21 cellular contexts compared by ENCODE assay signal in genomic region chr9:92191801-92192200, GRCh38.
A peak's percentile ranks its signal among the peaks of the same experiment; 100 is the strongest.
DNase-seq lines count a peak whose midpoint lies in the region; ATAC-seq and TF ChIP-seq lines count a peak whose summit lies in the region.
"Had no signal": no experiment of that assay in that cellular context is flagged by ENCODE, and none has a peak within 500 bp of the region (broad histone marks: within the 10 kb centered on the region; RNA-seq: fewer than 3 reads in every experiment).

No MANE protein-coding gene starts in this region.

- H3K36me3 ChIP-seq in PC-3 (ENCODE audit: low read depth, low read length) = no peaks in the 10 kb centered on the region
- no peaks in the 10 kb centered on the region for H3K36me3 ChIP-seq in osteoblast (ENCODE audit: insufficient read depth, low read length)
- H3K36me3 ChIP-seq: suprapubic skin had no signal

- no peaks in the 10 kb centered on the region for H3K79me2 ChIP-seq in PC-3 (ENCODE audit: low read length)
- no peaks in the 10 kb centered on the region for H3K79me2 ChIP-seq in osteoblast (ENCODE audit: insufficient read depth, low read length)

- peak; percentile 38 for DNase-seq in A172 (ENCODE audit: low spot score)
- peak; percentile 70 for DNase-seq in ELF-1 (ENCODE audit: low read depth, low spot score)
- DNase-seq in PC-3 = peak; percentile 40
- DNase-seq in fibroblast of gingiva (ENCODE audit: low read depth) = peak; percentile 58
- DNase-seq in osteoblast (ENCODE audit: insufficient read length, low spot score, missing footprints) = no peak
- DNase-seq in CD4-positive, alpha-beta T cell = no peak
- DNase-seq in SHP77 (lab: John Stamatoyannopoulos, UW) = no peak
- DNase-seq: activated effector memory CD4-positive, alpha-beta T cell treated with Interleukin-2 at 50 U/mL for 16 hours; aorta; foreskin melanocyte; HCEC 1CT; NCI-H1417 treated with DMSO at 0.1 percent for 48 hours; NCI-H446; OCI-M1; retina; SW 1271 had no signal

- no peaks in the 10 kb centered on the region for H3K4me1 Mint-ChIP-seq in CD4-positive, alpha-beta T cell (ENCODE audit: low read depth)
- H3K4me1 Mint-ChIP-seq: IgD-negative memory B cell had no signal

- H2AFZ ChIP-seq in PC-3 (ENCODE audit: low read length) = no peak overlapping the region
- no peak overlapping the region for H2AFZ ChIP-seq in osteoblast (ENCODE audit: low read length)

- H3K9ac ChIP-seq in PC-3 (ENCODE audit: low read length) = no peak overlapping the region

- H3K4me2 ChIP-seq in PC-3 (ENCODE audit: low read length) (no peak overlapping the region), osteoblast (ENCODE audit: insufficient read depth, low read length) (no peak overlapping the region)

- H3K4me1 ChIP-seq in PC-3 (ENCODE audit: insufficient read depth, low read length) (no peaks in the 10 kb centered on the region), osteoblast (ENCODE audit: insufficient read depth, low read length) (peaks cover 2% of the 10 kb centered on the region)
- H3K4me1 ChIP-seq: suprapubic skin had no signal

- no peaks in the 10 kb centered on the region for H3K9me2 ChIP-seq in PC-3 (replicated peaks; ENCODE audit: low read length)

- H3K36me3 Mint-ChIP-seq in CD4-positive, alpha-beta T cell (ENCODE audit: low read depth) = no peaks in the 10 kb centered on the region
- H3K36me3 Mint-ChIP-seq: IgD-negative memory B cell had no signal

- CTCF ChIA-PET in PC-3 (lab: Charles Lee) = interaction anchor here (0.8 kb wide), 1 partner anchor 51 kb away, joined by 3 read pairs; no protein-coding TSS in a partner anchor
- CTCF ChIA-PET in CD4-positive, alpha-beta T cell (lab: Charles Lee) = no interaction called here

- no peak overlapping the region for H3K27ac ChIP-seq in PC-3 (ENCODE audit: low read length)
- H3K27ac ChIP-seq in osteoblast (ENCODE audit: low read depth, low read length) = no peak overlapping the region
- H3K27ac ChIP-seq in CD4-positive, alpha-beta T cell (ENCODE audit: low read depth, low read length) = no peak overlapping the region
- H3K27ac ChIP-seq: suprapubic skin had no signal

- H3F3A ChIP-seq in PC-3 (ENCODE audit: low read length, unreplicated experiment) = no peaks in the 10 kb centered on the region

- H3K4me3 Mint-ChIP-seq in CD4-positive, alpha-beta T cell = no peak overlapping the region
- H3K4me3 Mint-ChIP-seq: dendritic cell treated with granulocyte-macrophage colony-stimulating factor and Interleukin-4, amounts not matched to agents 40 ng/mL and 50 ng/mL, for 4 days; neural crest cell had no signal

- no peaks in the 10 kb centered on the region for H3K9me3 ChIP-seq in PC-3 (ENCODE audit: low read length)
- H3K9me3 ChIP-seq in osteoblast (ENCODE audit: low read depth, low read length) = no peaks in the 10 kb centered on the region
- H3K9me3 ChIP-seq in CD4-positive, alpha-beta T cell (ENCODE audit: control insufficient read depth, low read length) = no peaks in the 10 kb centered on the region
- H3K9me3 ChIP-seq: suprapubic skin had no signal

- intact Hi-C loops in PC-3 (cut with micrococcal nuclease) = no loop called here
- intact Hi-C loops in CD4-positive, alpha-beta T cell (cut with DNase I, micrococcal nuclease) = no loop called here

- H3K27ac Mint-ChIP-seq in CD4-positive, alpha-beta T cell = no peak overlapping the region
- H3K27ac Mint-ChIP-seq: dendritic cell treated with granulocyte-macrophage colony-stimulating factor and Interleukin-4, amounts not matched to agents 40 ng/mL and 50 ng/mL, for 4 days; IgD-negative memory B cell had no signal

- no peak for TF ChIP-seq CTCF in PC-3 (conservative IDR thresholded peaks at IDR 0.05; ENCODE audit: low read depth, low read length)
- no peak for TF ChIP-seq CTCF in osteoblast (IDR thresholded peaks at IDR 0.05; ENCODE audit: extremely low read depth, low read depth, low read length)
- no peak for TF ChIP-seq CTCF in CD4-positive, alpha-beta T cell (IDR thresholded peaks at IDR 0.05)

- H3K27me3 Mint-ChIP-seq in CD4-positive, alpha-beta T cell = peaks cover 7% of the 10 kb centered on the region

- ATAC-seq in PC-3 (peak; percentile 46), HG03432 (IDR thresholded peaks at IDR 0.05; ENCODE audit: unreplicated experiment) (no peak)
- ATAC-seq in CD4-positive, alpha-beta T cell (ENCODE audit: poor library complexity) = no peak

- POLR2A ChIA-PET in PC-3 (lab: Charles Lee; ENCODE audit: unreplicated experiment) = no interaction called here
- POLR2A ChIA-PET in CD4-positive, alpha-beta T cell (lab: Charles Lee) = no interaction called here

- H4K20me1 ChIP-seq in PC-3 (ENCODE audit: low read length) (no peaks in the 10 kb centered on the region), osteoblast (ENCODE audit: insufficient read depth, low read length) (no peaks in the 10 kb centered on the region)

- BruUV-seq in PC-3 (replicated peaks; lab: Mats Ljungman, UMichigan) = no TSS peak

- H3K27me3 ChIP-seq in PC-3 (ENCODE audit: low read length) (no peaks in the 10 kb centered on the region), osteoblast (ENCODE audit: insufficient read depth, low read length) (peaks cover 4% of the 10 kb centered on the region)
- H3K27me3 ChIP-seq in CD4-positive, alpha-beta T cell (ENCODE audit: control insufficient read depth, insufficient read depth, low read length) = no peaks in the 10 kb centered on the region
- H3K27me3 ChIP-seq: suprapubic skin had no signal

- peaks cover 4% of the 10 kb centered on the region for H3K9me3 Mint-ChIP-seq in CD4-positive, alpha-beta T cell

- no peak overlapping the region for H3K4me3 ChIP-seq in PC-3 (ENCODE audit: low read length)
- H3K4me3 ChIP-seq in osteoblast (ENCODE audit: insufficient read depth, low read length) = no peak overlapping the region
- H3K4me3 ChIP-seq: suprapubic skin had no signal

Comparison
In these comparisons a context has a peak if more than half of its experiments do, and no peak if none do; other contexts are left out.
1. DNase-seq: peak in A172 (single experiment), ELF-1 (single experiment), PC-3 (single experiment) and fibroblast of gingiva (single experiment); none in osteoblast (single experiment), CD4-positive, alpha-beta T cell (0 of 10) and SHP77 (0 of 2).